ENCODE assay signal across 20 cellular contexts in the genomic region with DNA sequence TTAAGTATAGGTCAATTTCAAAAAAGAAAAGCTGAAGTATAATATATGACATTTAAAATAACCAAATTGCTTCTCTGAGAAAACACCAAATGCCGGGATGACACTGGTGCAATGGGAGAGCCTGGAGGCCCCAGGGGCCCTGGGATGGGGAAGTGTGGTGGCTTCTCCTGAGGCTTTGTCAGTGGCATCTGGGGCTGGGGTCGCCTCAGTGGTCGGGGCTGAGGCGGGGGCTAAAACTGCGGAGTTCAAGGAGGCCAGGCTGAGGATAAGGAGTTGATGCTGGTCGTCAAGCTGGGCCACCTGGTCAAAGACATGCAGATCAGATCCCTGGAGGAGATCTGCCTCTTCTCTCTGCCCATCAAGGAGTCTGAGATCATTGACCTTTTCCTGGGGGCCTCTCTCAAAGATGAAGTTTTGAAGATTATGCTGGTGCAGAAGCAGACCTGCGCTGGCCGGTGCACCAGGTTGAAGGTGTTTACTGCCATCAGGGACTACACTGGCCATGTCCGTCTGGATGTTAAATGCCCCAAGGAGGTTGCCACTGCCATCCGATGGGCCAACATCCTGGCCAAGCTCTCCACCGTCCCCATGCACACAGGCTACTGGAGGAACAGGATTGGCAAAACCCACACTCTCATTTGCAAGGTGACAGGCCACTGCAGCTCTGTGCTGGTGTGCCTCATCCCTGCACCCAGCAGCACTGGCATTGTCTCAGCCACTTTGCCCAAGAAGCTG.
A peak's percentile ranks its signal among the peaks of the same experiment; 100 is the strongest.
DNase-seq lines count a peak whose midpoint lies in the region; ATAC-seq, FAIRE-seq and TF ChIP-seq lines count a peak whose summit lies in the region.
"Had no signal": no experiment of that assay in that cellular context is flagged by ENCODE, and none has a peak within 500 bp of the region (broad histone marks: within the 10 kb centered on the region; RNA-seq: fewer than 3 reads in every experiment).

No MANE protein-coding gene starts in this region.

- H3K27ac ChIP-seq in right atrium auricular region (no peak overlapping the region), H1 (ENCODE audit: low read depth, low read length) (no peak overlapping the region), trophoblast cell (ENCODE audit: low read depth, low read length) (no peak overlapping the region), PC-9 (no peak overlapping the region)
- H3K27ac ChIP-seq: 22Rv1, A549, C4-2B, GM23248 had no signal

- H2AK5ac ChIP-seq in H1 (ENCODE audit: low read depth, low read length) (no peak overlapping the region), trophoblast cell (ENCODE audit: low read length) (no peak overlapping the region)

- no peak for FAIRE-seq in H1 (lab: Jason Lieb, UNC)
- FAIRE-seq: A549, D721Med, G401.6, GM12891, GM19239, H54 had no signal

- no peak overlapping the region for H3K9ac ChIP-seq in H1 (replicated peaks in 1 of 4; ENCODE audit: extremely low read depth in 1 of 4, low read depth in 3 of 4, low read length in 3 of 4)
- no peak overlapping the region for H3K9ac ChIP-seq in trophoblast cell (ENCODE audit: low read length)
- H3K9ac ChIP-seq: GM23248 had no signal

- H3K79me2 ChIP-seq in H1 (ENCODE audit: control insufficient read depth in 1 of 2, insufficient read depth in 2 of 2, low read length in 2 of 2) (no peaks in the 10 kb centered on the region), trophoblast cell (ENCODE audit: control insufficient read depth, insufficient read depth, low read length, poor library complexity) (no peaks in the 10 kb centered on the region), PC-9 (ENCODE audit: low read depth) (no peaks in the 10 kb centered on the region)

- WGBS in H1 (ENCODE audit: extremely low coverage in 1 of 2, insufficient coverage in 1 of 2, insufficient read length in 1 of 2, insufficient replicate concordance in 2 of 2, low coverage in 1 of 2, low lambda C conversion rate in 2 of 2, missing lambda C conversion rate in 1 of 2), 2 experiments = 87% methylated on average over 10 of the region's 11 CpGs; no CpG with 5 or more reads in 1 of the 2 experiments
- WGBS in trophoblast cell (ENCODE audit: extremely low coverage, insufficient coverage, insufficient read length) = no CpG with 5 or more reads among the region's 11 CpGs

- no peak overlapping the region for H3K14ac ChIP-seq in H1 (ENCODE audit: insufficient read length)
- no peak overlapping the region for H3K14ac ChIP-seq in trophoblast cell (ENCODE audit: low read length)

- no TSS peak for BruUV-seq in PC-9 (replicated peaks; lab: Mats Ljungman, UMichigan)

- ATAC-seq in Right ventricle myocardium inferior (no peak), GM19463 (IDR thresholded peaks at IDR 0.05; ENCODE audit: unreplicated experiment) (no peak)
- ATAC-seq: A549 had no signal

- H3K56ac ChIP-seq in H1 (replicated peaks; ENCODE audit: insufficient read length, low read depth, low read length) = no peak overlapping the region

- DNase-seq in Right ventricle myocardium inferior (ENCODE audit: missing footprints) (peak; percentile 43), right atrium auricular region (ENCODE audit: low spot score) (no peak), H1 (ENCODE audit: low read depth in 1 of 2, low spot score in 2 of 2) (no peak), trophoblast cell (no peak), PC-9 (no peak)
- no peak for DNase-seq in activated CD8-positive, alpha-beta memory T cell treated with anti-CD3 and anti-CD28 coated beads, Interleukin-2, amount 50 U/mL, for 4 hours
- DNase-seq: AML-193; Caco-2; CD4-positive, alpha-beta T cell; GM23248; HCEC 1CT had no signal

- H3K18ac ChIP-seq in H1 (ENCODE audit: extremely low read depth, low read length) (no peak overlapping the region), trophoblast cell (ENCODE audit: low read length) (no peak overlapping the region)

- CTCF ChIA-PET in H1 (lab: Charles Lee; ENCODE audit: partially characterized antibody) (interaction anchor here (0.9 to 1.2 kb wide), 3 partner anchors 10 to 407 kb away, joined by 3 read pairs; no protein-coding TSS in a partner anchor), PC-9 (lab: Charles Lee) (no interaction called here)

- TF ChIP-seq RAD21 in H1 (IDR thresholded peaks at IDR 0.05 in 1 of 2, conservative IDR thresholded peaks at IDR 0.05 in 1 of 2; ENCODE audit: low read depth in 2 of 2, low read length in 2 of 2) = no peak

- no peaks in the 10 kb centered on the region for H3K9me2 ChIP-seq in PC-9 (ENCODE audit: insufficient read depth)

- POLR2A ChIA-PET in H1 (lab: Charles Lee; ENCODE audit: partially characterized antibody) (no interaction called here), PC-9 (lab: Charles Lee; ENCODE audit: unreplicated experiment) (interaction anchor here (0.6 kb wide), 1 partner anchor 1156 kb away, joined by 3 read pairs; no protein-coding TSS in a partner anchor)

- H3F3A ChIP-seq in PC-9 (ENCODE audit: insufficient read depth, low read depth) = no peaks in the 10 kb centered on the region

- no peak overlapping the region for H3K4ac ChIP-seq in H1 (replicated peaks; ENCODE audit: insufficient read length, low read depth, low read length)
- no peak overlapping the region for H3K4ac ChIP-seq in trophoblast cell (ENCODE audit: low read depth, low read length)

- H4K12ac ChIP-seq in trophoblast cell (ENCODE audit: low read depth, low read length) = no peak overlapping the region

- H3K23ac ChIP-seq in H1 (ENCODE audit: insufficient read length) (no peak overlapping the region), trophoblast cell (ENCODE audit: low read length) (no peak overlapping the region)

- H4K91ac ChIP-seq in H1 (replicated peaks; ENCODE audit: insufficient read length, low read length) = no peak overlapping the region
- H4K91ac ChIP-seq in trophoblast cell (ENCODE audit: low read depth, low read length) = no peak overlapping the region

- TF ChIP-seq POLR2A in H1 (IDR thresholded peaks at IDR 0.05; ENCODE audit: control extremely low read depth in 1 of 2, low read depth in 2 of 2, low read length in 2 of 2) = no peak

- no peaks in the 10 kb centered on the region for H3K9me3 ChIP-seq in right atrium auricular region
- no peaks in the 10 kb centered on the region for H3K9me3 ChIP-seq in H1 (ENCODE audit: insufficient read depth in 2 of 2, low read depth in 1 of 2, low read length in 1 of 2)
- H3K9me3 ChIP-seq in trophoblast cell (ENCODE audit: insufficient read depth, low read depth, low read length) = peaks cover 3% of the 10 kb centered on the region
- no peaks in the 10 kb centered on the region for H3K9me3 ChIP-seq in PC-9 (ENCODE audit: insufficient read depth, low read depth)
- H3K9me3 ChIP-seq: A549, Caco-2 had no signal

- H3K4me3 ChIP-seq in right atrium auricular region (no peak overlapping the region), H1 (ENCODE audit: extremely low read depth in 1 of 4, insufficient read depth in 2 of 4, low read depth in 3 of 4, low read length in 4 of 4) (no peak overlapping the region), trophoblast cell (ENCODE audit: low read depth, low read length) (peak overlapping the region; percentile 31), PC-9 (no peak overlapping the region)
- H3K4me3 ChIP-seq: A549, GM23248 had no signal

- H3K4me1 ChIP-seq in right atrium auricular region (no peaks in the 10 kb centered on the region), H1 (replicated peaks in 1 of 4; ENCODE audit: control insufficient read depth in 3 of 4, insufficient read depth in 4 of 4, low read length in 3 of 4) (no peaks in the 10 kb centered on the region), trophoblast cell (ENCODE audit: control insufficient read depth in 1 of 2, insufficient read depth in 2 of 2, low read length in 2 of 2) (no peaks in the 10 kb centered on the region), PC-9 (replicated peaks; ENCODE audit: insufficient read depth) (no peaks in the 10 kb centered on the region)
- H3K4me1 ChIP-seq: A549, Caco-2 had no signal

- H4K5ac ChIP-seq in H1 (ENCODE audit: insufficient read length, low read depth, low read length) = no peak overlapping the region

- intact Hi-C loops in Right ventricle myocardium inferior (cut with DNase I) = no loop called here
- intact Hi-C loops in PC-9 (cut with micrococcal nuclease; ENCODE audit: unreplicated experiment) = no loop called here

- H4K8ac ChIP-seq in H1 (ENCODE audit: extremely low read depth, insufficient read depth, low read length) = peak overlapping the region; percentile 79; the same call in 1 of the 2 replicates
- H4K8ac ChIP-seq in trophoblast cell (ENCODE audit: low read depth, low read length) = no peak overlapping the region

- no peak for TF ChIP-seq EP300 in H1 (IDR thresholded peaks at IDR 0.05; ENCODE audit: borderline replicate concordance in 1 of 2, low read depth in 2 of 2, low read length in 2 of 2)

- H3K27me3 ChIP-seq in right atrium auricular region = no peaks in the 10 kb centered on the region
- H3K27me3 ChIP-seq in H1 (replicated peaks in 1 of 4; ENCODE audit: control insufficient read depth in 3 of 4, extremely low read depth in 1 of 4, insufficient read depth in 3 of 4, low read length in 3 of 4) = no peaks in the 10 kb centered on the region
- no peaks in the 10 kb centered on the region for H3K27me3 ChIP-seq in trophoblast cell (ENCODE audit: insufficient read depth, low read length)
- no peaks in the 10 kb centered on the region for H3K27me3 ChIP-seq in PC-9 (ENCODE audit: insufficient read depth, low read depth)

- H3K79me1 ChIP-seq in H1 (ENCODE audit: low read depth, low read length) = no peaks in the 10 kb centered on the region
- H3K79me1 ChIP-seq in trophoblast cell (ENCODE audit: low read length) = no peaks in the 10 kb centered on the region

- TF ChIP-seq CTCF in right atrium auricular region (IDR thresholded peaks at IDR 0.05) = no peak
- TF ChIP-seq CTCF in H1 (IDR thresholded peaks at IDR 0.05; ENCODE audit: control extremely low read depth in 1 of 3, insufficient read depth in 1 of 3, low read depth in 1 of 3, low read length in 3 of 3) = no peak
- no peak for TF ChIP-seq CTCF in PC-9 (conservative IDR thresholded peaks at IDR 0.05)

- no peak overlapping the region for H2BK15ac ChIP-seq in H1 (ENCODE audit: low read length)

- no peak overlapping the region for H2BK5ac ChIP-seq in H1 (ENCODE audit: low read depth, low read length)
- H2BK5ac ChIP-seq in trophoblast cell (ENCODE audit: low read depth, low read length, poor library complexity) = no peak overlapping the region

- no peak overlapping the region for H2BK20ac ChIP-seq in H1 (ENCODE audit: low read length)

- no peak overlapping the region for H2AFZ ChIP-seq in H1 (ENCODE audit: low read length)
- H2AFZ ChIP-seq in trophoblast cell (ENCODE audit: insufficient read depth, low read length, poor library complexity) = no peak overlapping the region
- H2AFZ ChIP-seq in PC-9 = no peak overlapping the region
- H2AFZ ChIP-seq: GM23248 had no signal

- H3K4me2 ChIP-seq in H1 (ENCODE audit: insufficient read depth in 1 of 2, low read depth in 2 of 2, low read length in 2 of 2) = no peak overlapping the region
- H3K4me2 ChIP-seq in trophoblast cell (ENCODE audit: low read length) = no peak overlapping the region
- H3K4me2 ChIP-seq in PC-9 = no peak overlapping the region
- H3K4me2 ChIP-seq: A549 had no signal

- H4K20me1 ChIP-seq in H1 (replicated peaks in 1 of 2; ENCODE audit: control insufficient read depth in 1 of 2, insufficient read depth in 2 of 2, low read length in 2 of 2) (no peaks in the 10 kb centered on the region), PC-9 (ENCODE audit: insufficient read depth) (no peaks in the 10 kb centered on the region)

- H2BK120ac ChIP-seq in H1 (replicated peaks; ENCODE audit: low read depth, low read length) = no peak overlapping the region
- no peak overlapping the region for H2BK120ac ChIP-seq in trophoblast cell (ENCODE audit: insufficient read depth, low read length, poor library complexity)

- H3K36me3 ChIP-seq in right atrium auricular region (no peaks in the 10 kb centered on the region), H1 (ENCODE audit: control insufficient read depth in 2 of 4, insufficient read depth in 4 of 4, low read length in 3 of 4) (no peaks in the 10 kb centered on the region), trophoblast cell (ENCODE audit: control insufficient read depth in 1 of 2, insufficient read depth in 2 of 2, low read length in 2 of 2) (no peaks in the 10 kb centered on the region), PC-9 (ENCODE audit: low read depth) (no peaks in the 10 kb centered on the region)

- peak overlapping the region; percentile 2; the same call in 1 of the 2 replicates for H2BK12ac ChIP-seq in H1 (ENCODE audit: low read depth, low read length)
- H2BK12ac ChIP-seq in trophoblast cell (ENCODE audit: low read length) = no peak overlapping the region

- no peaks in the 10 kb centered on the region for H3K23me2 ChIP-seq in H1 (ENCODE audit: low read depth, low read length)
